ENCODE assay signal across 14 cellular contexts in the genomic region with DNA sequence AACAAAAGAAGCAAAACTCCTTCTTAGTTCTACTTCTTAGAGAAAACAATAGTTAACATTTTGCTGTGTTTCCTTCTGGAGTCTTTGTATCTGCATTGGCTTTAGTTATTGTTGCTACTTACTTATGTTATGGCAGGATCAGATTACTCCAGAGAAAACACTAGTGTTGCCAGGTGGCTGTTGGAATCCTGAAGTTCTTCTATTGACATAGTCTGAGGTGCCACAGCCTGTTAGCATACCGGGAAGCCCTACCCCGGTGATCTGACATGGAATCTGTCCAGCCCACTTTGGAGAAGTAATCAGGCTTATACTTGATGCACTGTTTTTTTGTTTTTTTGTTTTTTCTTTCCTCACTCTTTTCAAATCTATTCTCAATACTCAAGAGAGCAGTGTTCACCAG.
A peak's percentile ranks its signal among the peaks of the same experiment; 100 is the strongest.
DNase-seq lines count a peak whose midpoint lies in the region; ATAC-seq, FAIRE-seq and TF ChIP-seq lines count a peak whose summit lies in the region.
"Had no signal": no experiment of that assay in that cellular context is flagged by ENCODE, and none has a peak within 500 bp of the region (broad histone marks: within the 10 kb centered on the region; RNA-seq: fewer than 3 reads in every experiment).

No MANE protein-coding gene starts in this region.

- TF ChIP-seq CTCF in endothelial cell of umbilical vein (IDR thresholded peaks at IDR 0.05; ENCODE audit: extremely low read depth in 1 of 2, insufficient read depth in 1 of 2, low read depth in 1 of 2, low read length in 2 of 2) (no peak), GM10248 (IDR thresholded peaks at IDR 0.05; ENCODE audit: control extremely low read depth, extremely low read depth, low read depth, missing control alignments) (no peak)

- H3K9me1 ChIP-seq in endothelial cell of umbilical vein (replicated peaks; ENCODE audit: control insufficient read depth, extremely low read depth, insufficient read depth, low read length) = no peaks in the 10 kb centered on the region

- intact Hi-C loops in endothelial cell of umbilical vein (cut with micrococcal nuclease) = no loop called here

- H3K79me2 ChIP-seq in endothelial cell of umbilical vein (ENCODE audit: control insufficient read depth, insufficient read depth, low read length) = no peaks in the 10 kb centered on the region

- POLR2A ChIA-PET in endothelial cell of umbilical vein (lab: Charles Lee) (no interaction called here), GM10248 (lab: Yijun Ruan, JAX) (no interaction called here)

- no peak for FAIRE-seq in endothelial cell of umbilical vein (lab: Jason Lieb, UNC)
- no peak for FAIRE-seq in small intestine (lab: Jason Lieb, UNC)
- FAIRE-seq: keratinocyte had no signal

- H3K4me2 ChIP-seq in endothelial cell of umbilical vein (ENCODE audit: insufficient read depth, low read length) = no peak overlapping the region
- H3K4me2 ChIP-seq: KMS-11 had no signal

- no TSS peak for BruUV-seq in endothelial cell of umbilical vein (replicated peaks; lab: Mats Ljungman, UMichigan)

- dilution Hi-C loops in endothelial cell of umbilical vein (cut with MboI; ENCODE audit: extremely low pct_ligation_motif_present, low sequenced_read_pairs) = no loop called here

- H3K27me3 ChIP-seq in endothelial cell of umbilical vein (ENCODE audit: control insufficient read depth in 2 of 2, insufficient read depth in 2 of 2, low read length in 2 of 2) (peaks cover 0 to 5% of the 10 kb centered on the region in 2 experiments), small intestine (ENCODE audit: control insufficient read depth in 2 of 2, insufficient read depth in 2 of 2, low read length in 2 of 2) (no peaks in the 10 kb centered on the region)
- H3K27me3 ChIP-seq: dorsolateral prefrontal cortex had no signal

- H3K4me1 ChIP-seq in endothelial cell of umbilical vein (ENCODE audit: control insufficient read depth, extremely low read depth, insufficient read depth, low read length) = no peaks in the 10 kb centered on the region
- H3K4me1 ChIP-seq in small intestine (ENCODE audit: control insufficient read depth in 2 of 2, insufficient read depth in 1 of 2, low read depth in 1 of 2, low read length in 1 of 2) = no peaks in the 10 kb centered on the region

- DNase-seq in M059J (ENCODE audit: low read depth) (peak; percentile 15), NCI-H526 treated with DMSO at 0.1 percent for 48 hours (lab: John Stamatoyannopoulos, UW) (peak; percentile 70), endothelial cell of umbilical vein (ENCODE audit: low read depth, low spot score) (peak; percentile 86), small intestine (peak; percentile 9), GM10248 (ENCODE audit: extremely low spot score) (no peak)
- DNase-seq: activated T-cell treated with anti-CD3 and anti-CD28 coated beads for 4 hours; CD4-positive, CD25-positive, alpha-beta regulatory T cell; dorsolateral prefrontal cortex; natural killer cell had no signal

- 13 to 41% (median 27%) methylated on average over 2 of the region's 2 CpGs for WGBS in small intestine, 3 donors

- H3K27ac ChIP-seq in endothelial cell of umbilical vein (ENCODE audit: insufficient read depth, low read depth, low read length) (no peak overlapping the region), small intestine (ENCODE audit: low read depth in 1 of 2, low read length in 1 of 2) (no peak overlapping the region)
- H3K27ac ChIP-seq: dorsolateral prefrontal cortex, KMS-11, SK-N-MC had no signal

- H3K9me3 ChIP-seq in endothelial cell of umbilical vein (replicated peaks; ENCODE audit: control insufficient read depth, insufficient read depth, low read length) (no peaks in the 10 kb centered on the region), small intestine (ENCODE audit: control insufficient read depth, low read depth) (no peaks in the 10 kb centered on the region)

- H3K4me3 ChIP-seq in endothelial cell of umbilical vein (replicated peaks in 1 of 3; ENCODE audit: insufficient read depth in 1 of 3, low read depth in 1 of 3, low read length in 3 of 3) (no peak overlapping the region), small intestine (ENCODE audit: low read depth in 1 of 2, low read length in 2 of 2) (no peak overlapping the region)
- H3K4me3 ChIP-seq: dorsolateral prefrontal cortex, SK-N-MC had no signal

- no peaks in the 10 kb centered on the region for H4K20me1 ChIP-seq in endothelial cell of umbilical vein (replicated peaks; ENCODE audit: control insufficient read depth, extremely low read depth, insufficient read depth, low read length)

- no peak for TF ChIP-seq POLR2A in endothelial cell of umbilical vein (IDR thresholded peaks at IDR 0.05; ENCODE audit: low read depth, low read length)

- ATAC-seq in GM18909 (IDR thresholded peaks at IDR 0.05; ENCODE audit: poor library complexity, unreplicated experiment) (no peak), GM18858 (IDR thresholded peaks at IDR 0.05; ENCODE audit: unreplicated experiment) (no peak)
- ATAC-seq: natural killer cell had no signal

- H2AFZ ChIP-seq in endothelial cell of umbilical vein (ENCODE audit: low read depth, low read length) = no peak overlapping the region

- H3K36me3 ChIP-seq in endothelial cell of umbilical vein (ENCODE audit: control insufficient read depth in 2 of 2, extremely low read depth in 1 of 2, insufficient read depth in 2 of 2, low read length in 2 of 2) (no peaks in the 10 kb centered on the region), small intestine (ENCODE audit: control insufficient read depth in 2 of 2, insufficient read depth in 2 of 2, low read length in 2 of 2) (no peaks in the 10 kb centered on the region)

- H3K9ac ChIP-seq in endothelial cell of umbilical vein (replicated peaks; ENCODE audit: extremely low read depth, insufficient read depth, low read length) = no peak overlapping the region
- H3K9ac ChIP-seq: KMS-11 had no signal

- CTCF ChIA-PET in endothelial cell of umbilical vein (lab: Charles Lee) = interaction anchor here (1.0 to 1.5 kb wide), 2 partner anchors 9 to 10 kb away, joined by 3 to 5 read pairs; no protein-coding TSS in a partner anchor
- CTCF ChIA-PET in GM10248 (lab: Yijun Ruan, JAX) = interaction anchor here (1.0 kb wide), 1 partner anchor 47 kb away, joined by 3 read pairs; no protein-coding TSS in a partner anchor

TF ChIP-seq in endothelial cell of umbilical vein, 7 proteins besides CTCF, POLR2A, EP300 and RAD21:
- TF ChIP-seq GATA2 (IDR thresholded peaks at IDR 0.05; ENCODE audit: insufficient read depth, insufficient read length, low read depth, low read length) = no peak
- no peak for TF ChIP-seq MYC (IDR thresholded peaks at IDR 0.05; ENCODE audit: low read depth, low read length)
- no peak for TF ChIP-seq JUN (IDR thresholded peaks at IDR 0.05; ENCODE audit: borderline replicate concordance, insufficient read depth, insufficient read length, low read depth)
- TF ChIP-seq POLR2AphosphoS5 (IDR thresholded peaks at IDR 0.05; ENCODE audit: insufficient read depth, low read depth, low read length) = no peak
- TF ChIP-seq EZH2 (IDR thresholded peaks at IDR 0.05; ENCODE audit: borderline replicate concordance, low read depth, low read length, severe bottlenecking) = no peak
- TF ChIP-seq, protein P1, sequence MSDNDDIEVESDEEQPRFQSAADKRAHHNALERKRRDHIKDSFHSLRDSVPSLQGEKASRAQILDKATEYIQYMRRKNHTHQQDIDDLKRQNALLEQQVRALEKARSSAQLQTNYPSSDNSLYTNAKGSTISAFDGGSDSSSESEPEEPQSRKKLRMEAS (IDR thresholded peaks at IDR 0.05; ENCODE audit: insufficient read depth, insufficient read length) = no peak
- no peak for TF ChIP-seq FOS (IDR thresholded peaks at IDR 0.05; ENCODE audit: borderline replicate concordance, insufficient read depth, low read length)
